1 cellular context compared by ENCODE assay signal in genomic region chr6:10303806-10304520, GRCh38.
TF ChIP-seq lines count a peak whose summit lies in the region.

No MANE protein-coding gene starts in this region.

TF ChIP-seq in K562, 482 proteins besides CTCF, POLR2A, EP300 and RAD21 (continued from another document):
- TF ChIP-seq FOSL1 (tag; conservative IDR thresholded peaks at IDR 0.05) (peak; percentile 53), ARNT (IDR thresholded peaks at IDR 0.05) (no peak), XRCC5 (IDR thresholded peaks at IDR 0.05; ENCODE audit: low read depth, low read length) (no peak), KDM1A (IDR thresholded peaks at IDR 0.05) (peak; percentile 23 to 53; a peak in 1 of 4 replicates), SAP30 (IDR thresholded peaks at IDR 0.05; ENCODE audit: borderline replicate concordance, insufficient read depth, low read depth, low read length, poor library complexity, severe bottlenecking) (no peak), RNF219 (CRISPR knock-in tag; IDR thresholded peaks at IDR 0.05) (no peak), MTA3 (IDR thresholded peaks at IDR 0.05; ENCODE audit: borderline replicate concordance) (no peak), SMARCE1 (IDR thresholded peaks at IDR 0.05) (no peak), ZNF764 (CRISPR knock-in tag; IDR thresholded peaks at IDR 0.05; ENCODE audit: low read depth) (no peak), LARP7 (IDR thresholded peaks at IDR 0.05) (no peak), EGR1 (conservative IDR thresholded peaks at IDR 0.05) (peak; percentile 47), AFF1 (IDR thresholded peaks at IDR 0.05; ENCODE audit: low read depth in 1 of 2, partially characterized antibody in 2 of 2) (no peak), ARID1B (IDR thresholded peaks at IDR 0.05) (peak; percentile 40), E2F4 (CRISPR knock-in tag; IDR thresholded peaks at IDR 0.05; ENCODE audit: low read depth) (no peak), ZNF384 (IDR thresholded peaks at IDR 0.05; ENCODE audit: low read depth, low read length) (peak; percentile 78), ZNF766 (CRISPR knock-in tag; conservative IDR thresholded peaks at IDR 0.05) (peak; percentile 44; the same call in 1 of the 2 replicates), PKNOX1 (IDR thresholded peaks at IDR 0.05) (no peak), ZNF324 (CRISPR knock-in tag; IDR thresholded peaks at IDR 0.05) (no peak), ZNF639 (CRISPR knock-in tag; conservative IDR thresholded peaks at IDR 0.05 in 1 of 2, IDR thresholded peaks at IDR 0.05 in 1 of 2) (no peak), PRDM10 (IDR thresholded peaks at IDR 0.05; ENCODE audit: partially characterized antibody) (no peak), FOXJ2 (tag; IDR thresholded peaks at IDR 0.05) (no peak), ZNF407 (IDR thresholded peaks at IDR 0.05; ENCODE audit: low read depth) (no peak), ZNF197 (CRISPR knock-in tag; IDR thresholded peaks at IDR 0.05; ENCODE audit: low read depth) (no peak), PTBP1 (IDR thresholded peaks at IDR 0.05; ENCODE audit: low read depth, low read length) (no peak), GABPB2 (CRISPR knock-in tag; conservative IDR thresholded peaks at IDR 0.05) (no peak), HMG20A (CRISPR knock-in tag; conservative IDR thresholded peaks at IDR 0.05) (no peak), ZNF311 (CRISPR knock-in tag; IDR thresholded peaks at IDR 0.05) (no peak), NFIC (IDR thresholded peaks at IDR 0.05) (no peak), GTF2F1 (IDR thresholded peaks at IDR 0.05; ENCODE audit: low read depth, low read length) (no peak), ZNF316 (IDR thresholded peaks at IDR 0.05) (no peak), ZNF184 (CRISPR knock-in tag; IDR thresholded peaks at IDR 0.05) (no peak), ZNF277 (CRISPR knock-in tag; IDR thresholded peaks at IDR 0.05; ENCODE audit: borderline replicate concordance) (no peak)
TF ChIP-seq in K562: peak in this region for 14.
